Comparison of ENCODE assay signal across 10 cellular contexts in genomic region chr4:119040711-119041185, GRCh38.
DNase-seq lines count a peak whose midpoint lies in the region; ATAC-seq and TF ChIP-seq lines count a peak whose summit lies in the region.
"Had no signal": no experiment of that assay in that cellular context is flagged by ENCODE, and none has a peak within 500 bp of the region (broad histone marks: within the 10 kb centered on the region; RNA-seq: fewer than 3 reads in every experiment).

No MANE protein-coding gene starts in this region.

- H3K4me3 ChIP-seq in cardiac muscle cell (no peak overlapping the region), prostate gland (no peak overlapping the region)

- intact Hi-C loops in prostate gland (cut with DNase I) = loop anchor here (5.0 kb wide), 2 partner anchors 172 to 247 kb away; partner anchors contain the start of gene USP53

- DNase-seq in AG20443 (ENCODE audit: low spot score) (peak; percentile 66), WTC11 (ENCODE audit: low spot score) (peak; percentile 32), cardiac muscle cell (ENCODE audit: low read depth in 1 of 2, low spot score in 1 of 2) (peak in 1 of 2 donors; percentile 82), prostate gland (ENCODE audit: low spot score) (no peak), superior temporal gyrus (ENCODE audit: extremely low spot score) (no peak), NCI-H146 (lab: John Stamatoyannopoulos, UW) (no peak), GM10266 (ENCODE audit: extremely low spot score) (no peak), germinal center (ENCODE audit: low spot score) (no peak)
- DNase-seq: KG1, T-helper 1 cell had no signal

- H3K9me3 ChIP-seq in cardiac muscle cell (ENCODE audit: low read depth) (no peaks in the 10 kb centered on the region), prostate gland (no peaks in the 10 kb centered on the region)

- H3K36me3 ChIP-seq in cardiac muscle cell = no peaks in the 10 kb centered on the region
- H3K36me3 ChIP-seq in prostate gland = no peaks in the 10 kb centered on the region

- CTCF ChIA-PET in WTC11 (lab: Charles Lee) = interaction anchor here (0.7 to 2.2 kb wide), 26 partner anchors 10 to 670 kb away, joined by 3 to 16 read pairs (median 4); partner anchors contain the start of gene USP53

- POLR2A ChIA-PET in WTC11 (lab: Charles Lee) = interaction anchor here (1.7 kb wide), 1 partner anchor 172 kb away, joined by 8 read pairs; the partner anchor contains the start of gene USP53

- ATAC-seq in WTC11 = peak; percentile 87

- H3K27me3 ChIP-seq in cardiac muscle cell = no peaks in the 10 kb centered on the region
- no peaks in the 10 kb centered on the region for H3K27me3 ChIP-seq in prostate gland (replicated peaks; ENCODE audit: insufficient read depth)

- no peak overlapping the region for H3K4me3 Mint-ChIP-seq in WTC11

- H3K27ac Mint-ChIP-seq in WTC11 = peak overlapping the region; percentile 87; the same call in 1 of the 2 replicates

- peak overlapping the region; percentile 17 for H3K27ac ChIP-seq in cardiac muscle cell
- H3K27ac ChIP-seq in prostate gland = peak overlapping the region; percentile 36 to 49

- no peaks in the 10 kb centered on the region for H3K9me3 Mint-ChIP-seq in WTC11

- H3K36me3 Mint-ChIP-seq in WTC11 = no peaks in the 10 kb centered on the region

- H3K4me1 ChIP-seq in cardiac muscle cell (ENCODE audit: low read depth) = peaks cover 17% of the 10 kb centered on the region
- H3K4me1 ChIP-seq in prostate gland (replicated peaks) = no peaks in the 10 kb centered on the region

- peaks cover 51% of the 10 kb centered on the region for H3K4me1 Mint-ChIP-seq in WTC11

- 63% methylated on average over 2 of the region's 2 CpGs for WGBS in prostate gland

- TF ChIP-seq POLR2A in prostate gland (IDR thresholded peaks at IDR 0.05) = no peak

- no peaks in the 10 kb centered on the region for H3K27me3 Mint-ChIP-seq in WTC11 (ENCODE audit: low read depth)

- no peak for TF ChIP-seq CTCF in WTC11 (IDR thresholded peaks at IDR 0.05)
- no peak for TF ChIP-seq CTCF in cardiac muscle cell (IDR thresholded peaks at IDR 0.05; ENCODE audit: low read depth, low read length)
- TF ChIP-seq CTCF in prostate gland (IDR thresholded peaks at IDR 0.05) = no peak
- TF ChIP-seq CTCF in GM10266 (IDR thresholded peaks at IDR 0.05; ENCODE audit: control insufficient read depth, insufficient read depth, low read depth, missing control alignments) = no peak

TF ChIP-seq in WTC11, 78 proteins besides CTCF, POLR2A, EP300 and RAD21:
- no peak for TF ChIP-seq ERG (CRISPR knock-in tag; IDR thresholded peaks at IDR 0.05)
- TF ChIP-seq KAT7 (CRISPR knock-in tag; IDR thresholded peaks at IDR 0.05; ENCODE audit: borderline replicate concordance) = no peak
- TF ChIP-seq SMAD4 (CRISPR knock-in tag; IDR thresholded peaks at IDR 0.05) = no peak
- no peak for TF ChIP-seq ELF4 (CRISPR knock-in tag; IDR thresholded peaks at IDR 0.05; ENCODE audit: low read depth)
- no peak for TF ChIP-seq NR3C1 (CRISPR knock-in tag; conservative IDR thresholded peaks at IDR 0.05; ENCODE audit: low read depth)
- TF ChIP-seq AR (CRISPR knock-in tag; IDR thresholded peaks at IDR 0.05) = no peak

Comparison
In these comparisons a context has a peak if more than half of its experiments do, and no peak if none do; other contexts are left out.
1. DNase-seq: peak in AG20443 (single experiment) and WTC11 (single experiment); none in prostate gland (single experiment), superior temporal gyrus (single experiment), NCI-H146 (single experiment), GM10266 (single experiment) and germinal center (single experiment).